ENCODE assay signal across 8 cellular contexts in the genomic region with DNA sequence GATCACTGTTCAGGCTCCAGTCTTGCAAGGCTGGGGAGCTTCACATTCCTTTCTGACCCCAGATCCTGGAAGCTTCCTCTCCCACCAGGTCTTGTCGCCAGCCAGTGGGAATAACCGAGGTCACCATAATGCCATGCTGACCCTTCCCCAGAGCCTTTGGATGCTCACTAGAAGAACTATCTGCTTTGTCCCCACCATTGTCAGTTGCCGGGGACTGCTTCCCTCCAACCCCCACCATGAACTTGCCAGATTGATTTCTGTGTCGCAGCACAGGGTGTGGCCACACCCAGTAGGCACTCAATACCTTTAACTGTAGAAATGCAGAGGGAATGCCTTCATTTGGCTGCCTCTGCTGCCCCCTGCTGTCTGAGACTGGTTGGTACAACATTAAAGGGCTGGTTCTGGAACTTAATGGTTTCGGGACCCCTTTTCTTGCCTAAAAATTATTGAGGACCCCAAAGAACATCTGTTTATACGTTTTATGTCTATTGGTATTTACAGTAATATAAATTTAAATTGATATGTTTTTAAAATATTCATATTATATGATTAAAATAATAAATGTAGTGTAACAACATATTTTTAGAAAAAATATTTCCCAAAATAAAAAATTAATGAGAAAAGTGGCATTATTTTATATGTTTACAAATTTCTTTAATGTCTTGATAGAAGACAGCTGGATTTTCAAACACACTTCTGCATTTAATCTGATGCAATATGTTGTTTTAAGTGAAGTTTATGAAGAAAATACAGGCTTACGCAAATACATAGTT. TPM values are rescaled to one million over a fixed set of nuclear protein-coding genes. Genes with fewer than 3 reads are reported as not detected.
A peak's percentile ranks its signal among the peaks of the same experiment; 100 is the strongest.
DNase-seq lines count a peak whose midpoint lies in the region; ATAC-seq, FAIRE-seq and TF ChIP-seq lines count a peak whose summit lies in the region.

No MANE protein-coding gene starts in this region.

- no peaks in the 10 kb centered on the region for H3K4me1 ChIP-seq in kidney (ENCODE audit: control insufficient read depth in 1 of 2, insufficient read depth in 1 of 2, low read depth in 1 of 2, low read length in 2 of 2)

- FAIRE-seq in bronchial epithelial cell (lab: Jason Lieb, UNC) (no peak), kidney (lab: Jason Lieb, UNC) (peak; percentile 57)

- intact Hi-C loops in kidney (cut with DNase I) = loop anchor here (2.0 kb wide), 1 partner anchor 88 kb away; no protein-coding TSS in a partner anchor

- TF ChIP-seq CTCF in AG09309 (IDR thresholded peaks at IDR 0.05; ENCODE audit: control insufficient read depth, insufficient read depth, low read depth, low read length, missing control alignments) (peak; percentile 81), WI38 (IDR thresholded peaks at IDR 0.05; ENCODE audit: low read depth, low read length) (peak; percentile 72), bronchial epithelial cell (IDR thresholded peaks at IDR 0.05; ENCODE audit: insufficient read depth, low read length, severe bottlenecking) (peak; percentile 77), kidney (IDR thresholded peaks at IDR 0.05; ENCODE audit: borderline replicate concordance, extremely low read depth, insufficient read depth) (peak; percentile 95)

- no peaks in the 10 kb centered on the region for H3K27me3 ChIP-seq in bronchial epithelial cell (ENCODE audit: control insufficient read depth, insufficient read depth, low read length)

- H3K27ac ChIP-seq in kidney (ENCODE audit: low read depth in 2 of 2, low read length in 2 of 2) = no peak overlapping the region

- no peak for ATAC-seq in GM19324 (IDR thresholded peaks at IDR 0.05; ENCODE audit: low FRiP score, unreplicated experiment)

- H3K4me3 ChIP-seq in AG09309 (ENCODE audit: control insufficient read depth, low read depth, low read length) (no peak overlapping the region), WI38 (ENCODE audit: low read depth, low read length) (no peak overlapping the region), bronchial epithelial cell (ENCODE audit: low read depth, low read length) (no peak overlapping the region), kidney (ENCODE audit: low read length in 2 of 2) (no peak overlapping the region)

- H3K36me3 ChIP-seq in bronchial epithelial cell (ENCODE audit: control insufficient read depth, insufficient read depth, low read length) = no peaks in the 10 kb centered on the region
- no peaks in the 10 kb centered on the region for H3K36me3 ChIP-seq in kidney (ENCODE audit: control insufficient read depth in 1 of 2, insufficient read depth in 2 of 2, low read length in 2 of 2)

- DNase-seq in AG09309 (ENCODE audit: low read depth) (no peak), H4 (ENCODE audit: low spot score) (peak; percentile 65), NCI-H2227 treated with DMSO at 0.1 percent for 48 hours (lab: John Stamatoyannopoulos, UW) (peak; percentile 72), bronchial epithelial cell (ENCODE audit: low read depth) (peak; percentile 63), kidney (no peak)
- peak; percentile 77 for DNase-seq in stimulated activated CD4-positive, alpha-beta T cell treated with anti-CD3 and anti-CD28 coated beads, Interleukin-4, amount 100 ng/mL, for 1 hour

- no peaks in the 10 kb centered on the region for H3K9me3 ChIP-seq in kidney (ENCODE audit: control insufficient read depth in 1 of 2, low read length in 2 of 2)

- H3K9ac ChIP-seq in kidney (ENCODE audit: low read length in 2 of 2) = no peak overlapping the region

RNA-seq across cellular contexts. Expression of a gene that starts 6.6 kb away (rescaled TPM):
- total RNA-seq in H4 (2014; rRNA removed; shearing (Covaris generic)) = 6.8 and 8.0 TPM in 2 replicates
- total RNA-seq in bronchial epithelial cell (0.13 and 2.1 TPM in 2 replicates), kidney (11.4 TPM)
- 3.9 TPM for polyA plus RNA-seq in kidney (ENCODE audit: insufficient read depth, low read depth, low replicate concordance)

RNA-seq across cellular contexts. Expression of a gene that starts 29.7 kb away (rescaled TPM):
- 986 and 1,416 TPM in 2 replicates for total RNA-seq in H4 (2014; rRNA removed; shearing (Covaris generic))
- total RNA-seq in bronchial epithelial cell (80.8 and 86.9 TPM in 2 replicates), kidney (104 TPM)
- polyA plus RNA-seq in kidney (ENCODE audit: insufficient read depth, low read depth, low replicate concordance) = 81.1 TPM

Comparison
In these comparisons a context has a peak if more than half of its experiments do, and no peak if none do; other contexts are left out.
1. DNase-seq: peak in H4 (single experiment), NCI-H2227 treated with DMSO at 0.1 percent for 48 hours (single experiment), bronchial epithelial cell (single experiment) and stimulated activated CD4-positive, alpha-beta T cell treated with anti-CD3 and anti-CD28 coated beads, Interleukin-4, amount 100 ng/mL, for 1 hour (single experiment); none in AG09309 (single experiment) and kidney (single experiment).
2. Peak in every context shown above with its lines, with median percentiles within 50 percentile points of each other: CTCF ChIP-seq.